In genomic region chr6:43808412-43808811, GRCh38 we compare ENCODE assay signal across 19 cellular contexts.
"Had no signal": no experiment of that assay in that cellular context is flagged by ENCODE, and none has a peak within 500 bp of the region (broad histone marks: within the 10 kb centered on the region; RNA-seq: fewer than 3 reads in every experiment).

No MANE protein-coding gene starts in this region.

- DNase-seq: colonic mucosa; effector memory CD4-positive, alpha-beta T cell; esophagus squamous epithelium; foreskin melanocyte; mucosa of descending colon; naive B cell; right cardiac atrium; stimulated activated CD4-positive, alpha-beta T cell treated with anti-CD3 and anti-CD28 coated beads, Interleukin-15, amount 100 ng/mL, for 24 hours; stimulated activated CD4-positive, alpha-beta T cell treated with anti-CD3 and anti-CD28 coated beads, Interleukin-2, amount 100 ng/mL, for 48 hours; stimulated activated naive B cell treated with anti-CD40 and anti-IgM and Interleukin-4, amounts not matched to agents 10 μg/mL and 1 μg/mL and 100 μg/mL, for 72 hours; upper lobe of left lung had no signal

- H3K4me2 ChIP-seq: neural progenitor cell had no signal

- H3K4me1 ChIP-seq: neural progenitor cell, prostate gland, tibial nerve had no signal

- H3K9ac ChIP-seq: neural progenitor cell, parathyroid adenoma had no signal

- H3K4me3 ChIP-seq: colonic mucosa, esophagus squamous epithelium, lung, mucosa of descending colon, neural progenitor cell, prostate gland, thoracic aorta, tibial nerve, upper lobe of left lung had no signal

- H3K27me3 ChIP-seq: colonic mucosa, esophagus squamous epithelium, neural progenitor cell, tibial nerve, upper lobe of left lung had no signal

- H3K79me2 ChIP-seq: parathyroid adenoma had no signal

- ATAC-seq: left lobe of liver; mucosa of descending colon; natural killer cell treated with Interleukin-12 subunit alpha and Interleukin-12 subunit beta and Interleukin-15 and Interleukin-18, amount 100 ng/mL, for 72 hours; stimulated activated naive B cell treated with anti-CD40 and anti-IgM and Interleukin-4, amounts not matched to agents 10 μg/mL and 1 μg/mL and 100 μg/mL, for 72 hours had no signal

- H3K36me3 ChIP-seq: colonic mucosa, esophagus squamous epithelium, neural progenitor cell, prostate gland, thoracic aorta, tibial nerve, upper lobe of left lung had no signal

- H3K27ac ChIP-seq: esophagus squamous epithelium, neural progenitor cell, prostate gland, thoracic aorta, tibial nerve, upper lobe of left lung had no signal

- H3K9me3 ChIP-seq: colonic mucosa, esophagus squamous epithelium, mucosa of descending colon, prostate gland, thoracic aorta, tibial nerve, upper lobe of left lung had no signal

- H2AFZ ChIP-seq: neural progenitor cell had no signal
